ENCODE assay signal across 25 cellular contexts in the genomic region with DNA sequence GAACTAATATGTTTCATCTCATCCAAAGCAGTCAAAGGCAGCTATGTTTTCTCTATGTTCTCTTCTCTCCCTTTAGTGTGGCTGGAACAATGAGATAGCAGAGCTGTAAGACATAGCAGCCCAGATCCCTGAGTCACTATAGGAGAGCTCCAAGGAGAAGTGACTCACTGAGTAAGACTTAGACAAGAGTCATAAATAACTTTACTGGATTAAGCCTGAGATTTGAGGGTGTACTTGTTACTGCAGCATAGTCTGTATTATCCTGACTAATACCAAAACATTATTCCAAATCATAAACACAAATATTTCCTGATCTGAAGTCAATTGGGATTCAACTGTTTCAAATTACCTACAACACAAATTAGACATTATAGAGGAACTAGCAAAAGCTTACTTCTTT. TPM values are rescaled to one million over a fixed set of nuclear protein-coding genes. Genes with fewer than 3 reads are reported as not detected.
DNase-seq lines count a peak whose midpoint lies in the region; ATAC-seq and TF ChIP-seq lines count a peak whose summit lies in the region.
"Had no signal": no experiment of that assay in that cellular context is flagged by ENCODE, and none has a peak within 500 bp of the region (broad histone marks: within the 10 kb centered on the region; RNA-seq: fewer than 3 reads in every experiment).

No MANE protein-coding gene starts in this region.

- no peak overlapping the region for H3K27ac ChIP-seq in PC-3 (ENCODE audit: low read length)
- H3K27ac ChIP-seq in mesendoderm (ENCODE audit: low read depth, low read length) = no peak overlapping the region
- H3K27ac ChIP-seq: BLaER1 had no signal

- H3K9me2 ChIP-seq in PC-3 (replicated peaks; ENCODE audit: low read length) = no peaks in the 10 kb centered on the region
- H3K9me2 ChIP-seq: SK-N-SH had no signal

- H2AFZ ChIP-seq in PC-3 (ENCODE audit: low read length) = no peak overlapping the region
- H2AFZ ChIP-seq: GM23338 had no signal

- DNase-seq in Daoy (ENCODE audit: low read depth) (peak; percentile 12), PC-3 (peak; percentile 35), mesendoderm (peak; percentile 13), cerebellum (ENCODE audit: low spot score) (no peak), endothelial cell (ENCODE audit: low spot score) (no peak), COR-L47 (lab: John Stamatoyannopoulos, UW) (no peak)
- DNase-seq: CD4-positive, CD25-positive, alpha-beta regulatory T cell; DMS53; H9; HFFc6; NCI-H1048; NCI-H1417; NCI-H1694 treated with DMSO at 0.1 percent for 48 hours; NCI-H2081; NCI-H2227 treated with DMSO at 0.1 percent for 48 hours; NCI-H526 treated with DMSO at 0.1 percent for 48 hours; SIG-M5; SK-N-SH had no signal

- H3F3A ChIP-seq in PC-3 (ENCODE audit: low read length, unreplicated experiment) = no peaks in the 10 kb centered on the region

- no peaks in the 10 kb centered on the region for H3K9me3 Mint-ChIP-seq in endothelial cell (ENCODE audit: unreplicated experiment)
- H3K9me3 Mint-ChIP-seq: GM23338, H9 had no signal

- no TSS peak for BruUV-seq in PC-3 (replicated peaks; lab: Mats Ljungman, UMichigan)

- H3K4me1 ChIP-seq in PC-3 (ENCODE audit: insufficient read depth, low read length) (no peaks in the 10 kb centered on the region), mesendoderm (ENCODE audit: control insufficient read depth, low read depth, low read length) (no peaks in the 10 kb centered on the region)

- H3K23ac ChIP-seq in mesendoderm (ENCODE audit: low read length) = no peak overlapping the region

- TF ChIP-seq CTCF in PC-3 (conservative IDR thresholded peaks at IDR 0.05; ENCODE audit: low read depth, low read length) (no peak), endothelial cell (IDR thresholded peaks at IDR 0.05; ENCODE audit: unreplicated experiment) (no peak)

- H3K4me1 Mint-ChIP-seq in endothelial cell (ENCODE audit: unreplicated experiment) = no peaks in the 10 kb centered on the region
- H3K4me1 Mint-ChIP-seq: CD4-positive, CD25-positive, alpha-beta regulatory T cell; GM23338; H9 had no signal

- H3K18ac ChIP-seq in mesendoderm (ENCODE audit: low read length) = no peak overlapping the region

- H3K27ac Mint-ChIP-seq in endothelial cell (ENCODE audit: unreplicated experiment) = no peak overlapping the region
- H3K27ac Mint-ChIP-seq: CD4-positive, CD25-positive, alpha-beta regulatory T cell; GM23338; H9; HFFc6; IgD-negative memory B cell had no signal

- CTCF ChIA-PET in PC-3 (lab: Charles Lee) = no interaction called here

- H2BK120ac ChIP-seq in mesendoderm (ENCODE audit: low read depth, low read length) = no peak overlapping the region

- no peak overlapping the region for H3K9ac ChIP-seq in PC-3 (ENCODE audit: low read length)
- H3K9ac ChIP-seq in mesendoderm (ENCODE audit: low read length) = no peak overlapping the region
- H3K9ac ChIP-seq: BLaER1, SK-N-SH had no signal

- H3K79me1 ChIP-seq in mesendoderm (ENCODE audit: low read length) = no peaks in the 10 kb centered on the region

- H3K4me2 ChIP-seq in PC-3 (ENCODE audit: low read length) = no peak overlapping the region
- H3K4me2 ChIP-seq in mesendoderm (ENCODE audit: low read length) = no peak overlapping the region
- H3K4me2 ChIP-seq: BLaER1, GM23338, SK-N-SH had no signal

- H3K4me3 Mint-ChIP-seq in endothelial cell (ENCODE audit: unreplicated experiment) = no peak overlapping the region
- H3K4me3 Mint-ChIP-seq: CD4-positive, CD25-positive, alpha-beta regulatory T cell; GM23338; H9; HFFc6; IgD-negative memory B cell had no signal

- no peaks in the 10 kb centered on the region for H4K20me1 ChIP-seq in PC-3 (ENCODE audit: low read length)
- H4K20me1 ChIP-seq: BLaER1 had no signal

- H2BK15ac ChIP-seq in mesendoderm (replicated peaks; ENCODE audit: low read depth) = no peak overlapping the region

- H3K27me3 ChIP-seq in PC-3 (ENCODE audit: low read length) = peaks cover 17% of the 10 kb centered on the region; the same call in 1 of the 2 replicates
- H3K27me3 ChIP-seq in mesendoderm (ENCODE audit: insufficient read depth, low read length, poor library complexity) = no peaks in the 10 kb centered on the region
- H3K27me3 ChIP-seq: BLaER1 had no signal

- H3K36me3 ChIP-seq in PC-3 (ENCODE audit: low read depth, low read length) (no peaks in the 10 kb centered on the region), mesendoderm (ENCODE audit: control insufficient read depth, insufficient read depth, low read length) (no peaks in the 10 kb centered on the region)
- H3K36me3 ChIP-seq: BLaER1 had no signal

- H2AK5ac ChIP-seq in mesendoderm (ENCODE audit: low read length) = no peak overlapping the region

- H3K9me3 ChIP-seq in PC-3 (ENCODE audit: low read length) = 0 out of 2 replicates have a peak, but pooled peaks cover 3% of the 10 kb centered on the region
- H3K9me3 ChIP-seq: BLaER1, SK-N-SH had no signal

- no peak overlapping the region for H3K56ac ChIP-seq in mesendoderm (ENCODE audit: low read length)

- no peaks in the 10 kb centered on the region for H3K27me3 Mint-ChIP-seq in endothelial cell (ENCODE audit: unreplicated experiment)
- H3K27me3 Mint-ChIP-seq: IgD-negative memory B cell had no signal

- no peak overlapping the region for H3K4me3 ChIP-seq in PC-3 (ENCODE audit: low read length)
- no peak overlapping the region for H3K4me3 ChIP-seq in mesendoderm (ENCODE audit: low read length)
- H3K4me3 ChIP-seq: BLaER1, GM23338 had no signal

- intact Hi-C loops in PC-3 (cut with micrococcal nuclease) = no loop called here

- no peak overlapping the region for H3K4ac ChIP-seq in mesendoderm (ENCODE audit: low read depth, low read length)

- ATAC-seq in PC-3 (no peak), esophagus mucosa (peak; percentile 43)
- ATAC-seq: GM23338, Panc1 had no signal

- no peak overlapping the region for H2BK5ac ChIP-seq in mesendoderm (ENCODE audit: low read length)

- no peak overlapping the region for H4K8ac ChIP-seq in mesendoderm (ENCODE audit: low read depth, low read length)

- POLR2A ChIA-PET in PC-3 (lab: Charles Lee; ENCODE audit: unreplicated experiment) = no interaction called here

- H3K79me2 ChIP-seq in PC-3 (ENCODE audit: low read length) = no peaks in the 10 kb centered on the region
- H3K79me2 ChIP-seq in mesendoderm (ENCODE audit: control insufficient read depth, insufficient read depth, low read length) = no peaks in the 10 kb centered on the region

- H4K5ac ChIP-seq in mesendoderm (ENCODE audit: low read length) = no peak overlapping the region

- no peaks in the 10 kb centered on the region for H3K36me3 Mint-ChIP-seq in endothelial cell (ENCODE audit: low read depth, unreplicated experiment)
- H3K36me3 Mint-ChIP-seq: CD4-positive, CD25-positive, alpha-beta regulatory T cell; IgD-negative memory B cell had no signal

RNA-seq across cellular contexts. Expression of a gene that starts 3.9 kb away (rescaled TPM):
- not detected in 2 replicates for total RNA-seq in Daoy (2014; rRNA removed; shearing (Covaris generic))
- total RNA-seq in PC-3 (2014; rRNA removed) (not detected in 2 replicates), esophagus mucosa (not detected), cerebellum (not detected), endothelial cell (ENCODE audit: unreplicated experiment) (not detected)
- polyA plus RNA-seq in mesendoderm (2013, experiment 1 of 2) = not detected
- polyA plus RNA-seq in mesendoderm (2013, experiment 2 of 2) = not detected
- total RNA-seq: A172; CD4-positive, CD25-positive, alpha-beta regulatory T cell; GM23338; H9; HFFc6; NCI-H460 had no signal
- polyA plus RNA-seq: CD4-positive, CD25-positive, alpha-beta regulatory T cell; GM23338; IgD-negative memory B cell; SK-N-SH had no signal

Comparison
In these comparisons a context has a peak if more than half of its experiments do, and no peak if none do; other contexts are left out.
1. DNase-seq: peak in Daoy (single experiment), PC-3 (single experiment) and mesendoderm (single experiment); none in cerebellum (single experiment), endothelial cell (single experiment) and COR-L47 (single experiment).